8 cellular contexts compared by ENCODE assay signal in the genomic region with DNA sequence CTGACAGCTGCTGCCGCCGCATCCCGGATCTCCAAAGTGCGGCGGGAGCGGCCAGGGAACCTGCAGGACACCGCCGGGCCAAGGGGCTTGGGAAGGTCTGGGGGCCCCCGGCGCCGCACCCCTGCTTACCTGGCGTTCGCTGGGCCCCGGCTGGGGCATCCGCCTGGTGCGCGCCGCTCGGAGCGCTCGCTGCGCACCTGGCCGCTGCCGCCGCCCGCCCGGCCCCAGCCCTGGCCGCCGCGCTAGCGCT. TPM values are rescaled to one million over a fixed set of nuclear protein-coding genes. Genes with fewer than 3 reads are reported as not detected.
DNase-seq lines count a peak whose midpoint lies in the region; TF ChIP-seq lines count a peak whose summit lies in the region.

No MANE protein-coding gene starts in this region.

- H3K4me1 Mint-ChIP-seq in HFFc6 (ENCODE audit: low read depth) (peaks cover 70% of the 10 kb centered on the region), chondrocyte (ENCODE audit: low read depth) (peaks cover 56% of the 10 kb centered on the region)

- H3K27ac Mint-ChIP-seq in HFFc6 (no peak overlapping the region), chondrocyte (ENCODE audit: unreplicated experiment) (no peak overlapping the region)

- H3K79me2 ChIP-seq in ACC112 (ENCODE audit: control insufficient read depth, insufficient read depth, low read length, unreplicated experiment): peaks cover 49% of the 10 kb centered on the region

- H3K27ac ChIP-seq in ACC112 (ENCODE audit: low read depth, low read length) (no peak overlapping the region), muscle layer of duodenum (ENCODE audit: low read length) (peak overlapping the region; percentile 84)

- no peaks in the 10 kb centered on the region for H3K36me3 ChIP-seq in ACC112 (ENCODE audit: insufficient read depth, low read length)
- H3K36me3 ChIP-seq in muscle layer of duodenum (ENCODE audit: control insufficient read depth in 1 of 2, insufficient read depth in 2 of 2, low read length in 2 of 2): no peaks in the 10 kb centered on the region

- no peaks in the 10 kb centered on the region; the same call in 1 of the 2 replicates for H3K27me3 Mint-ChIP-seq in HFFc6 (ENCODE audit: insufficient read depth)
- no peaks in the 10 kb centered on the region for H3K27me3 Mint-ChIP-seq in chondrocyte (ENCODE audit: low read depth)

- DNase-seq in HFFc6: no peak
- DNase-seq in chondrocyte (ENCODE audit: low spot score): no peak
- DNase-seq in NCI-H146 treated with DMSO at 0.1 percent for 48 hours (lab: John Stamatoyannopoulos, UW; ENCODE audit: unreplicated experiment): no peak
- no peak for DNase-seq in cerebellar cortex (ENCODE audit: low spot score)
- no peak for DNase-seq in NCI-H82 treated with DMSO at 0.1 percent for 48 hours (lab: John Stamatoyannopoulos, UW; ENCODE audit: unreplicated experiment)
- no peak for DNase-seq in activated CD4-positive, CD25-positive, alpha-beta regulatory T cell (lab: John Stamatoyannopoulos, UW)

- H3K4me3 Mint-ChIP-seq in HFFc6: peak overlapping the region; percentile 98
- H3K4me3 Mint-ChIP-seq in chondrocyte (ENCODE audit: unreplicated experiment): peak overlapping the region; percentile 94

- H3K4me3 ChIP-seq in ACC112 (ENCODE audit: low read depth, low read length): peak overlapping the region; percentile 99
- H3K4me3 ChIP-seq in muscle layer of duodenum (ENCODE audit: low read depth in 1 of 2, low read length in 2 of 2): peak overlapping the region; percentile 68 to 86

- TF ChIP-seq CTCF in HFFc6 (IDR thresholded peaks at IDR 0.05) (no peak), chondrocyte (IDR thresholded peaks at IDR 0.05) (no peak)

- H3K4me1 ChIP-seq in ACC112 (ENCODE audit: control insufficient read depth, insufficient read depth, low read length, unreplicated experiment) (peaks cover 24% of the 10 kb centered on the region), muscle layer of duodenum (ENCODE audit: control insufficient read depth in 1 of 2, insufficient read depth in 2 of 2, low read length in 2 of 2) (peaks cover 10 to 23% of the 10 kb centered on the region in 2 donors)

- H3K27me3 ChIP-seq in ACC112 (ENCODE audit: insufficient read depth, low read length) (no peaks in the 10 kb centered on the region), muscle layer of duodenum (ENCODE audit: low read depth, low read length) (peaks cover 4% of the 10 kb centered on the region)

- peak overlapping the region; percentile 57 for H2AFZ ChIP-seq in ACC112 (ENCODE audit: low read length, unreplicated experiment)

- no peaks in the 10 kb centered on the region for H3K9me3 ChIP-seq in muscle layer of duodenum (ENCODE audit: control insufficient read depth in 1 of 2, low read length in 2 of 2)

- H3K36me3 Mint-ChIP-seq in HFFc6 (ENCODE audit: low read depth) (peaks cover 26% of the 10 kb centered on the region), chondrocyte (ENCODE audit: low read depth) (no peaks in the 10 kb centered on the region)

- H3K9me3 Mint-ChIP-seq in HFFc6 (peaks cover 13% of the 10 kb centered on the region; the same call in 1 of the 2 replicates), chondrocyte (ENCODE audit: low read depth) (no peaks in the 10 kb centered on the region)

RNA-seq across cellular contexts. Expression of gene ATP8B1, which starts 0.3 kb away (rescaled TPM):
- total RNA-seq in HFFc6 (2021; fragmentation: NEBNext Ultra II Directional; extraction: Animal tissue kit (Norgen Biotek cat#: 25700)): 100 to 1,000 TPM in 3 of 6 experiments, 10 to 100 TPM in 3; 78.8 to 115 (median 94.6) TPM
- total RNA-seq in chondrocyte: 28.1 to 38.3 TPM (median 35.4 TPM) in 3 replicates
